8 cellular contexts compared by ENCODE assay signal in genomic region chr5:141617682-141618029, GRCh38. TPM values are rescaled to one million over a fixed set of nuclear protein-coding genes. Genes with fewer than 3 reads are reported as not detected.
DNase-seq lines count a peak whose midpoint lies in the region; ATAC-seq lines count a peak whose summit lies in the region.

No MANE protein-coding gene starts in this region.

- peak; percentile 36 for DNase-seq in NCI-H2107 treated with DMSO at 0.1 percent for 48 hours (lab: John Stamatoyannopoulos, UW; ENCODE audit: unreplicated experiment)
- no peak for DNase-seq in NCI-H2107 (lab: John Stamatoyannopoulos, UW)
- DNase-seq in activated CD4-positive, alpha-beta memory T cell treated with anti-CD3 and anti-CD28 coated beads for 36 hours = no peak
- DNase-seq in activated gamma-delta T cell treated with Interleukin-2 at 50 U/mL for 16 hours = no peak
- DNase-seq in G401 (ENCODE audit: low spot score) = no peak

- peak overlapping the region; percentile 91 for H3K4me3 Mint-ChIP-seq in activated CD4-positive, alpha-beta memory T cell treated with anti-CD3 and anti-CD28 coated beads for 36 hours

- CTCF ChIA-PET in activated CD4-positive, alpha-beta memory T cell treated with anti-CD3 and anti-CD28 coated beads for 36 hours (lab: Charles Lee) = interaction anchor here (1.8 to 12.8 kb wide), 9 partner anchors 10 to 54 kb away, joined by 12 to 364 read pairs (median 48); partner anchors contain the start of genes HDAC3 and RELL2

- no peaks in the 10 kb centered on the region for H3K9me3 Mint-ChIP-seq in activated CD4-positive, alpha-beta memory T cell treated with anti-CD3 and anti-CD28 coated beads for 36 hours

- H3K4me1 Mint-ChIP-seq in activated CD4-positive, alpha-beta memory T cell treated with anti-CD3 and anti-CD28 coated beads for 36 hours (ENCODE audit: low read depth) = peaks cover 56% of the 10 kb centered on the region

- no peaks in the 10 kb centered on the region for H3K27me3 Mint-ChIP-seq in activated CD4-positive, alpha-beta memory T cell treated with anti-CD3 and anti-CD28 coated beads for 36 hours

- peaks cover 11% of the 10 kb centered on the region for H3K4me1 ChIP-seq in stomach smooth muscle (ENCODE audit: control insufficient read depth, insufficient read depth, low read length)

- intact Hi-C loops in activated CD4-positive, alpha-beta memory T cell treated with anti-CD3 and anti-CD28 coated beads for 36 hours (cut with micrococcal nuclease) = loop anchor here (10.0 kb wide), 1 partner anchor 477 kb away; no protein-coding TSS in a partner anchor

- no peaks in the 10 kb centered on the region for H3K9me3 ChIP-seq in stomach smooth muscle (ENCODE audit: control insufficient read depth in 2 of 2, low read length in 2 of 2)

- H3K36me3 ChIP-seq in stomach smooth muscle (ENCODE audit: control insufficient read depth in 2 of 2, insufficient read depth in 2 of 2, low read length in 2 of 2) = peaks cover 10 to 16% of the 10 kb centered on the region in 2 donors

- in situ Hi-C loops in G401 (cut with HindIII; ENCODE audit: low sequenced_read_pairs) = no loop called here

- peak overlapping the region; percentile 73 for H3K4me3 ChIP-seq in iPS-11a (ENCODE audit: low read depth, low read length)
- peak overlapping the region; percentile 38 to 77 for H3K4me3 ChIP-seq in stomach smooth muscle (ENCODE audit: low read length in 2 of 2)

- H3K9ac ChIP-seq in stomach smooth muscle (ENCODE audit: low read length in 2 of 2) = peak overlapping the region; percentile 75 to 76

- peak overlapping the region; percentile 98 for H3K27ac Mint-ChIP-seq in activated CD4-positive, alpha-beta memory T cell treated with anti-CD3 and anti-CD28 coated beads for 36 hours

- POLR2A ChIA-PET in activated CD4-positive, alpha-beta memory T cell treated with anti-CD3 and anti-CD28 coated beads for 36 hours (lab: Charles Lee) = interaction anchor here (1.4 to 6.6 kb wide), 5 partner anchors 9 to 30 kb away, joined by 4 to 51 read pairs (median 10); partner anchors contain the start of genes HDAC3 and RELL2

- peak overlapping the region; percentile 33 for H3K27ac ChIP-seq in stomach smooth muscle (ENCODE audit: low read length)

- ATAC-seq in HG02981 (IDR thresholded peaks at IDR 0.05; ENCODE audit: unreplicated experiment) = no peak

- no peaks in the 10 kb centered on the region for H3K27me3 ChIP-seq in stomach smooth muscle (ENCODE audit: control insufficient read depth in 1 of 2, insufficient read depth in 2 of 2, low read length in 2 of 2)

- H3K36me3 Mint-ChIP-seq in activated CD4-positive, alpha-beta memory T cell treated with anti-CD3 and anti-CD28 coated beads for 36 hours = peaks cover 22% of the 10 kb centered on the region

RNA-seq across cellular contexts. Expression of gene DIAPH1, which starts 1.1 kb away (rescaled TPM):
- total RNA-seq in activated CD4-positive, alpha-beta memory T cell treated with anti-CD3 and anti-CD28 coated beads for 36 hours = 100 to 1,000 TPM; 225 to 227 TPM
- 23.5 and 34.0 TPM in 2 replicates for total RNA-seq in G401 (2014; rRNA removed; shearing (Covaris generic))

RNA-seq across cellular contexts. Expression of gene HDAC3, which starts 19.0 kb away (rescaled TPM):
- total RNA-seq in activated CD4-positive, alpha-beta memory T cell treated with anti-CD3 and anti-CD28 coated beads for 36 hours = 10 to 100 TPM; 65.2 to 71.5 TPM
- 105 and 117 TPM in 2 replicates for total RNA-seq in G401 (2014; rRNA removed; shearing (Covaris generic))

RNA-seq across cellular contexts. Expression of gene RELL2, which starts 19.1 kb away (rescaled TPM):
- total RNA-seq in activated CD4-positive, alpha-beta memory T cell treated with anti-CD3 and anti-CD28 coated beads for 36 hours = 10 to 100 TPM; 17.8 to 17.9 TPM
- total RNA-seq in G401 (2014; rRNA removed; shearing (Covaris generic)) = 9.9 and 21.2 TPM in 2 replicates

RNA-seq across cellular contexts. Expression of gene FCHSD1, which starts 33.6 kb away (rescaled TPM):
- total RNA-seq in activated CD4-positive, alpha-beta memory T cell treated with anti-CD3 and anti-CD28 coated beads for 36 hours = 10 to 100 TPM; 40.1 to 46.0 TPM
- total RNA-seq in G401 (2014; rRNA removed; shearing (Covaris generic)) = 8.8 and 17.7 TPM in 2 replicates
